Comparison of ENCODE assay signal across 8 cellular contexts in the genomic region with DNA sequence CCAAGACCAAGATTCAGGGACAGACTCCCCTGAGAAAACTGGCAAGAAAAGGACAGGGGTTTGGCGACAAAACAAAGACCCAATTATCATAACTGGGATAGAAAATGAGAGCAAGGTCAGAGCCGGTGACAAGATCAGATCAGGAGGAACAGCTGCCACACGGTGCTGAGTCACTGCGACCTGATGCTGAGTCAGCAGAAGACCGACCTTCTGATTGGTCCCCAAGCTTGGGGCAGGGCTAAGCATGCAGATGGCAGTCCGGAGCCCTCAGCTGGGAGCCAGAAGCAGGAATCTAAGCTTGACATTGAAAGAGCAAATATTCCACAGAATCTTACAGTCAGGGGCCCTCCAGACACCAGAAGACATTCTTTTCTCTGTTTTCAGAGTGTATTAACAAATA. TPM values are rescaled to one million over a fixed set of nuclear protein-coding genes. Genes with fewer than 3 reads are reported as not detected.
A peak's percentile ranks its signal among the peaks of the same experiment; 100 is the strongest.
DNase-seq lines count a peak whose midpoint lies in the region; ATAC-seq and TF ChIP-seq lines count a peak whose summit lies in the region.

No MANE protein-coding gene starts in this region.

- peak; percentile 64 for ATAC-seq in GM18519 (IDR thresholded peaks at IDR 0.05; ENCODE audit: low FRiP score, unreplicated experiment)
- peak; percentile 96 for ATAC-seq in HG03025 (IDR thresholded peaks at IDR 0.05; ENCODE audit: low FRiP score, unreplicated experiment)
- ATAC-seq in T-helper 17 cell = peak; percentile 71
- ATAC-seq in left lung = peak; percentile 95

- peaks cover 2% of the 10 kb centered on the region for H3K4me1 Mint-ChIP-seq in T-helper 17 cell

- H3K4me1 ChIP-seq in ACC112 (ENCODE audit: control insufficient read depth, insufficient read depth, low read length, unreplicated experiment) = peaks cover 2% of the 10 kb centered on the region
- H3K4me1 ChIP-seq in colonic mucosa = no peaks in the 10 kb centered on the region
- H3K4me1 ChIP-seq in left lung = no peaks in the 10 kb centered on the region

- no peak overlapping the region for H3K9ac ChIP-seq in colonic mucosa (ENCODE audit: low read depth in 2 of 2, low read length in 2 of 2)

- intact Hi-C loops in colonic mucosa (cut with DNase I) = no loop called here
- intact Hi-C loops in left lung (cut with DNase I) = no loop called here

- no peaks in the 10 kb centered on the region for H3K36me3 ChIP-seq in ACC112 (ENCODE audit: insufficient read depth, low read length)
- H3K36me3 ChIP-seq in colonic mucosa = no peaks in the 10 kb centered on the region
- no peaks in the 10 kb centered on the region for H3K36me3 ChIP-seq in left lung

- no peak overlapping the region for H3K4me3 Mint-ChIP-seq in T-helper 17 cell

- peaks cover 8% of the 10 kb centered on the region for H3K36me3 Mint-ChIP-seq in T-helper 17 cell (ENCODE audit: low read depth)

- H3K27ac ChIP-seq in ACC112 (ENCODE audit: low read depth, low read length) (no peak overlapping the region), colonic mucosa (no peak overlapping the region), left lung (no peak overlapping the region)

- no peaks in the 10 kb centered on the region for H3K79me2 ChIP-seq in ACC112 (ENCODE audit: control insufficient read depth, insufficient read depth, low read length, unreplicated experiment)

- H3K27ac Mint-ChIP-seq in T-helper 17 cell = no peak overlapping the region

- no peak overlapping the region for H3K4me3 ChIP-seq in ACC112 (ENCODE audit: low read depth, low read length)
- H3K4me3 ChIP-seq in colonic mucosa = no peak overlapping the region
- H3K4me3 ChIP-seq in left lung = no peak overlapping the region

- TF ChIP-seq CTCF in colonic mucosa (IDR thresholded peaks at IDR 0.05) (no peak), left lung (IDR thresholded peaks at IDR 0.05) (no peak)

- no peaks in the 10 kb centered on the region for H3K9me3 ChIP-seq in T-helper 17 cell (ENCODE audit: control insufficient read depth, low read length, poor library complexity, severe bottlenecking)
- no peaks in the 10 kb centered on the region for H3K9me3 ChIP-seq in colonic mucosa
- no peaks in the 10 kb centered on the region for H3K9me3 ChIP-seq in left lung

- peaks cover 43% of the 10 kb centered on the region for H3K27me3 Mint-ChIP-seq in T-helper 17 cell

- H2AFZ ChIP-seq in ACC112 (ENCODE audit: low read length, unreplicated experiment) = peak overlapping the region; percentile 39

- H3K27me3 ChIP-seq in ACC112 (ENCODE audit: insufficient read depth, low read length) (no peaks in the 10 kb centered on the region; the same call in 1 of the 2 replicates), colonic mucosa (no peaks in the 10 kb centered on the region), left lung (peaks cover 0 to 5% of the 10 kb centered on the region in 2 donors)

- DNase-seq in NCI-H1694 (lab: John Stamatoyannopoulos, UW) (peak; percentile 87), T-helper 17 cell (no peak), colonic mucosa (peak; percentile 69), left lung (peak in 1 of 2 donors; percentile 77)
- DNase-seq in stimulated activated CD8-positive, alpha-beta memory T cell treated with anti-CD3 and anti-CD28 coated beads, Interleukin-4, amount 100 ng/mL, for 48 hours = peak; percentile 68

RNA-seq across cellular contexts. Expression of gene ARMH4, which starts 19.1 kb away (rescaled TPM):
- total RNA-seq in T-helper 17 cell = not detected
- 1 to 10 TPM in 1 of 2 donors, under 1 TPM in 1; 0.57 to 2.8 TPM for total RNA-seq in colonic mucosa
- 1 to 10 TPM; 2.0 to 9.7 TPM for total RNA-seq in left lung

RNA-seq across cellular contexts. Expression of gene ACTR10, which starts 28.9 kb away (rescaled TPM):
- total RNA-seq in T-helper 17 cell = 10 to 100 TPM; 35.5 to 38.0 TPM
- 10 to 100 TPM; 45.9 to 61.4 TPM for total RNA-seq in colonic mucosa
- total RNA-seq in left lung = 10 to 100 TPM; 68.3 to 72.8 TPM

Comparison
In these comparisons a context has a peak if more than half of its experiments do, and no peak if none do; other contexts are left out.
1. DNase-seq: peak in NCI-H1694 (single experiment), colonic mucosa (single experiment) and stimulated activated CD8-positive, alpha-beta memory T cell treated with anti-CD3 and anti-CD28 coated beads, Interleukin-4, amount 100 ng/mL, for 48 hours (single experiment); none in T-helper 17 cell (0 of 3).
2. Peak in every context shown above with its lines, with median percentiles within 50 percentile points of each other: ATAC-seq.